Comparison of ENCODE assay signal across 9 cellular contexts in genomic region chr16:67848118-67848517, GRCh38. TPM values are rescaled to one million over a fixed set of nuclear protein-coding genes. Genes with fewer than 3 reads are reported as not detected.
A peak's percentile ranks its signal among the peaks of the same experiment; 100 is the strongest.
DNase-seq lines count a peak whose midpoint lies in the region; ATAC-seq and TF ChIP-seq lines count a peak whose summit lies in the region.
"Had no signal": no experiment of that assay in that cellular context is flagged by ENCODE, and none has a peak within 500 bp of the region (broad histone marks: within the 10 kb centered on the region; RNA-seq: fewer than 3 reads in every experiment).

No MANE protein-coding gene starts in this region.

- ATAC-seq in esophagus mucosa = no peak

- peak overlapping the region; percentile 92 for H3K4me2 ChIP-seq in fibroblast of lung (ENCODE audit: extremely low read depth, insufficient read depth, low read length)

- H3K79me2 ChIP-seq in fibroblast of lung (ENCODE audit: control insufficient read depth, insufficient read depth, low read length) = peaks cover 69% of the 10 kb centered on the region

- no peaks in the 10 kb centered on the region for H3K9me3 ChIP-seq in SK-N-MC (ENCODE audit: low read depth, low read length)
- H3K9me3 ChIP-seq in fibroblast of lung (ENCODE audit: control insufficient read depth, insufficient read depth, low read depth, low read length) = no peaks in the 10 kb centered on the region

- peaks cover 6% of the 10 kb centered on the region; the same call in 1 of the 2 replicates for H3K36me3 ChIP-seq in SK-N-MC (ENCODE audit: insufficient read depth, low read length)
- no peaks in the 10 kb centered on the region for H3K36me3 ChIP-seq in fibroblast of lung (ENCODE audit: control insufficient read depth, insufficient read depth, low read length)

- peak overlapping the region; percentile 86 for H3K9ac ChIP-seq in SK-N-MC (ENCODE audit: insufficient read length)
- peak overlapping the region; percentile 82 for H3K9ac ChIP-seq in fibroblast of lung (ENCODE audit: insufficient read depth, low read length)

- H4K20me1 ChIP-seq in fibroblast of lung (ENCODE audit: control insufficient read depth, extremely low read depth, insufficient read depth, low read length) = no peaks in the 10 kb centered on the region

- no peak for TF ChIP-seq CTCF in GM12864 (IDR thresholded peaks at IDR 0.05; ENCODE audit: low read depth, low read length, missing control alignments)
- no peak for TF ChIP-seq CTCF in fibroblast of lung (conservative IDR thresholded peaks at IDR 0.05 in 1 of 2, IDR thresholded peaks at IDR 0.05 in 1 of 2; ENCODE audit: low read depth in 1 of 2, low read length in 2 of 2)
- no peak for TF ChIP-seq CTCF in retinal pigment epithelial cell (conservative IDR thresholded peaks at IDR 0.05; ENCODE audit: low read depth, low read length)

- H3K27me3 ChIP-seq in fibroblast of lung (ENCODE audit: control insufficient read depth, insufficient read depth, low read length) = no peaks in the 10 kb centered on the region

- peak overlapping the region; percentile 74 for H3K4me3 ChIP-seq in GM12864 (ENCODE audit: low read depth, low read length)
- H3K4me3 ChIP-seq in SK-N-MC = peak overlapping the region; percentile 83
- peak overlapping the region; percentile 76 to 91 (median 77) for H3K4me3 ChIP-seq in fibroblast of lung (replicated peaks in 1 of 4; ENCODE audit: control extremely low read depth in 1 of 4, insufficient read depth in 1 of 4, low read depth in 3 of 4, low read length in 4 of 4)
- H3K4me3 ChIP-seq in retinal pigment epithelial cell (ENCODE audit: low read length) = peak overlapping the region; percentile 88

- no peak for DNase-seq in GM12864 (ENCODE audit: low read depth)
- no peak for DNase-seq in SK-N-MC (ENCODE audit: low read depth, low spot score)
- no peak for DNase-seq in fibroblast of lung (ENCODE audit: low read depth in 2 of 2)
- no peak for DNase-seq in retinal pigment epithelial cell (ENCODE audit: low read depth)
- DNase-seq in NCI-H510A (lab: John Stamatoyannopoulos, UW) = no peak
- no peak for DNase-seq in activated CD8-positive, alpha-beta memory T cell treated with anti-CD3 and anti-CD28 coated beads, Interleukin-2, amount 50 U/mL, for 4 hours
- no peak for DNase-seq in NCI-H2196 treated with DMSO at 0.1 percent for 48 hours (lab: John Stamatoyannopoulos, UW; ENCODE audit: unreplicated experiment)
- DNase-seq: NCI-H1092 treated with DMSO at 0.1 percent for 48 hours had no signal

- H3K27ac ChIP-seq in SK-N-MC (no peak overlapping the region), fibroblast of lung (ENCODE audit: insufficient read depth, low read length) (peak overlapping the region; percentile 86)

- H3K4me1 ChIP-seq in fibroblast of lung (ENCODE audit: control insufficient read depth, extremely low read depth, insufficient read depth, low read length) = peaks cover 19% of the 10 kb centered on the region

- H2AFZ ChIP-seq in fibroblast of lung (ENCODE audit: low read length) = no peak overlapping the region

RNA-seq across cellular contexts. Expression of gene CENPT, which starts 0.6 kb away (rescaled TPM):
- total RNA-seq in fibroblast of lung (15.4 and 23.1 TPM in 2 replicates), esophagus mucosa (16.5 TPM)
- 30.2 and 40.2 TPM in 2 replicates for polyA plus RNA-seq in fibroblast of lung
- 25.3 and 37.5 TPM in 2 replicates for polyA plus RNA-seq in fibroblast of lung (2012)
- 49.2 and 60.2 TPM in 2 replicates for polyA minus RNA-seq in fibroblast of lung (ENCODE audit: low replicate concordance)

RNA-seq across cellular contexts. Expression of gene NUTF2, which starts 1.4 kb away (rescaled TPM):
- total RNA-seq in fibroblast of lung (127 TPM in 2 replicates), esophagus mucosa (65.2 TPM)
- polyA plus RNA-seq in fibroblast of lung = 310 and 410 TPM in 2 replicates
- polyA plus RNA-seq in fibroblast of lung (2012) = 184 and 218 TPM in 2 replicates
- 327 and 435 TPM in 2 replicates for polyA minus RNA-seq in fibroblast of lung (ENCODE audit: low replicate concordance)

RNA-seq across cellular contexts. Expression of gene THAP11, which starts 6.0 kb away (rescaled TPM):
- total RNA-seq in fibroblast of lung (37.7 and 42.9 TPM in 2 replicates), esophagus mucosa (16.8 TPM)
- polyA plus RNA-seq in fibroblast of lung = 15.8 and 16.0 TPM in 2 replicates
- 15.4 and 18.2 TPM in 2 replicates for polyA plus RNA-seq in fibroblast of lung (2012)
- polyA minus RNA-seq in fibroblast of lung (ENCODE audit: low replicate concordance) = 21.1 and 30.4 TPM in 2 replicates

RNA-seq across cellular contexts. Expression of gene EDC4, which starts 24.7 kb away (rescaled TPM):
- total RNA-seq in fibroblast of lung = 38.0 and 49.4 TPM in 2 replicates
- 27.4 and 35.0 TPM in 2 replicates for polyA plus RNA-seq in fibroblast of lung
- polyA plus RNA-seq in fibroblast of lung (2012) = 25.6 and 41.0 TPM in 2 replicates
- 195 and 406 TPM in 2 replicates for polyA minus RNA-seq in fibroblast of lung (ENCODE audit: low replicate concordance)
- 32.7 TPM for total RNA-seq in esophagus mucosa

RNA-seq across cellular contexts. Expression of gene NRN1L, which starts 36.6 kb away (rescaled TPM):
- 0.17 TPM in 1 of 2 replicates, not detected in the other for total RNA-seq in fibroblast of lung
- 0.09 and 0.10 TPM in 2 replicates for polyA plus RNA-seq in fibroblast of lung
- 0.36 TPM in 1 of 2 replicates, not detected in the other for polyA plus RNA-seq in fibroblast of lung (2012)
- not detected in 2 replicates for polyA minus RNA-seq in fibroblast of lung (ENCODE audit: low replicate concordance)
- not detected for total RNA-seq in esophagus mucosa
